ENCODE assay signal across 2 cellular contexts in the genomic region with DNA sequence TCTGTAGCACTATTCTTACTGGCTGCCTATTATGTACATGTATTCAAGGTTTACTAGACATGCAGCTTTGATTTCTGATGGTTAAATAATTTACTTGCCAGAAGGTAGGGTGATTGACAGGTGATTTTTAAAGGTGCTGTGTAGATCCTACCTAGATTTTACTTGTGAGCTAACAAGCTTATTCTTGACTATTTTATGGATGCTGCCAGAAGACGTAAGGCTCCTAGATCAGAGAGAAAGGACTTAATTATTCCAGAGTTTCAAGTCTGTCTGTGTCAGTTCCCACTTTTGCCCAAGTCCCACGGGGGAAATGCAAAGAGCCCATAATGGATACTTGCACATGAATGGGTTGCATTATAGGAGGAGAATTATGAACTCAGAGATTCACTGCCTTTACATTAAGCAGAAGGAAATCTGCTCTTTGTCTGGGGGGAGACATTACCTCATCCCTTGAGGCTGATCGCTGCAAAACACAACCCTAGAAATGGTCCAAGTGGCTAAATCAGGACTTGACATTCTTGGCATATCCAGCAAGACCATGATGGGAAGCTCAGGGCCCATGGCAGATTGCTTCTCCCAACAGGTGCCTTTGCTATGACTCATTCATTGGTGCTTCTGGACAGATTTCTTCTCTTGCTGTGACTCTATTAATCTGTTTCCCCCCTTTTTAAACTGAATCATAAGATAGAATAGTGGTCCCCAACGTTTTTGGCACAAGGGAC.
TF ChIP-seq lines count a peak whose summit lies in the region.

No MANE protein-coding gene starts in this region.

TF ChIP-seq in SK-N-SH treated with all-trans-retinoic acid at 6 μM for 48 hours, 23 proteins besides CTCF, POLR2A, EP300 and RAD21 (continued from another document):
- TF ChIP-seq, protein P1, sequence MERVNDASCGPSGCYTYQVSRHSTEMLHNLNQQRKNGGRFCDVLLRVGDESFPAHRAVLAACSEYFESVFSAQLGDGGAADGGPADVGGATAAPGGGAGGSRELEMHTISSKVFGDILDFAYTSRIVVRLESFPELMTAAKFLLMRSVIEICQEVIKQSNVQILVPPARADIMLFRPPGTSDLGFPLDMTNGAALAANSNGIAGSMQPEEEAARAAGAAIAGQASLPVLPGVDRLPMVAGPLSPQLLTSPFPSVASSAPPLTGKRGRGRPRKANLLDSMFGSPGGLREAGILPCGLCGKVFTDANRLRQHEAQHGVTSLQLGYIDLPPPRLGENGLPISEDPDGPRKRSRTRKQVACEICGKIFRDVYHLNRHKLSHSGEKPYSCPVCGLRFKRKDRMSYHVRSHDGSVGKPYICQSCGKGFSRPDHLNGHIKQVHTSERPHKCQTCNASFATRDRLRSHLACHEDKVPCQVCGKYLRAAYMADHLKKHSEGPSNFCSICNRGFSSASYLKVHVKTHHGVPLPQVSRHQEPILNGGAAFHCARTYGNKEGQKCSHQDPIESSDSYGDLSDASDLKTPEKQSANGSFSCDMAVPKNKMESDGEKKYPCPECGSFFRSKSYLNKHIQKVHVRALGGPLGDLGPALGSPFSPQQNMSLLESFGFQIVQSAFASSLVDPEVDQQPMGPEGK (CRISPR knock-in tag; IDR thresholded peaks at IDR 0.05; ENCODE audit: borderline replicate concordance) = no peak
- no peak for TF ChIP-seq BACH2 (CRISPR knock-in tag; IDR thresholded peaks at IDR 0.05; ENCODE audit: borderline replicate concordance)

TF ChIP-seq in SK-N-SH, 30 proteins besides CTCF, POLR2A, EP300 and RAD21 (continued from another document):
- TF ChIP-seq, protein P2, sequence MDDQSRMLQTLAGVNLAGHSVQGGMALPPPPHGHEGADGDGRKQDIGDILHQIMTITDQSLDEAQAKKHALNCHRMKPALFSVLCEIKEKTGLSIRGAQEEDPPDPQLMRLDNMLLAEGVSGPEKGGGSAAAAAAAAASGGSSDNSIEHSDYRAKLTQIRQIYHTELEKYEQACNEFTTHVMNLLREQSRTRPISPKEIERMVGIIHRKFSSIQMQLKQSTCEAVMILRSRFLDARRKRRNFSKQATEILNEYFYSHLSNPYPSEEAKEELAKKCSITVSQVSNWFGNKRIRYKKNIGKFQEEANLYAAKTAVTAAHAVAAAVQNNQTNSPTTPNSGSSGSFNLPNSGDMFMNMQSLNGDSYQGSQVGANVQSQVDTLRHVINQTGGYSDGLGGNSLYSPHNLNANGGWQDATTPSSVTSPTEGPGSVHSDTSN (IDR thresholded peaks at IDR 0.05) = no peak
- TF ChIP-seq GABPA (IDR thresholded peaks at IDR 0.05; ENCODE audit: low read depth) = no peak
